19 cellular contexts compared by ENCODE assay signal in the genomic region with DNA sequence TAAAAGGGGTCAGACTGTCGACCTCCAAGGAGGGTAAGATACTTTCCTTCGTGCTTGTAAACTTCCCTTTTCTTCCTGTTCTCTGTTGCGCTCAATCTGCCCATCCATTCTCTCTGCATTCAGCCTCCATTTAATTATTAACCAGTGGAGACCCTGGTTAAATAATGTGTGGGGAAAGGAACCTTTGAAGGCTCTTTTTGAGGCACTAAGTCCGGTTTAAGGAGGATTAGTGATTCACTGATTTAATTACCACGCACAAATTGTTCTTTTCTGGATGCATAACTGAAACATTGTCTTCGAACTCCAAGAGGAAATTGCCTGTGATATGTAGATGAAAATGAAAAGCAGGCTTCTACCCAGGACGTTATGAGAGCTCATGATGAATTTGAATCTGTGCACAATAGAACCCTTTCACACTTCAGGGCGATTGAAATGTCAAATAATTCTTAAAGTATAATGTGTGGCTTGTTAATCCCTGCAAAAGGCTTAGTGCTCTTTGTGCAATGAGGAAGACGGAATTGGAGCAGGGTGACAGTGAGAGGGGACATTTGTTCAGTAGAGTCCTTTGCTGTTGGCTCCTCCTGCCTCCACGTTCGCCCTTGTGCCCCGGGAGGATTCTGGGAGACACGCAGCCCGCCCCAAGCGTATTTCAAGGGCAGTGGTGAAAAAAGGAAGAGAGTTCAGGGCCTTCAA.
DNase-seq lines count a peak whose midpoint lies in the region; ATAC-seq, FAIRE-seq and TF ChIP-seq lines count a peak whose summit lies in the region.
"Had no signal": no experiment of that assay in that cellular context is flagged by ENCODE, and none has a peak within 500 bp of the region (broad histone marks: within the 10 kb centered on the region; RNA-seq: fewer than 3 reads in every experiment).

No MANE protein-coding gene starts in this region.

- H3K9me3 ChIP-seq in WERI-Rb-1 (ENCODE audit: severe bottlenecking): peaks cover 11% of the 10 kb centered on the region
- H3K9me3 ChIP-seq: SJCRH30 had no signal

- H3K27ac ChIP-seq in WERI-Rb-1: peak overlapping the region; percentile 71
- H3K27ac ChIP-seq: SJCRH30 had no signal

- peak; percentile 100 for FAIRE-seq in D721Med (lab: Jason Lieb, UNC)

- H3K27me3 Mint-ChIP-seq in nephron (ENCODE audit: low read depth): no peaks in the 10 kb centered on the region

- no peak overlapping the region for H3K4me3 Mint-ChIP-seq in nephron
- H3K4me3 Mint-ChIP-seq: B cell; CD4-positive, alpha-beta memory T cell had no signal

- TF ChIP-seq CTCF in D721Med (IDR thresholded peaks at IDR 0.05; ENCODE audit: insufficient read depth, missing control alignments): no peak
- TF ChIP-seq CTCF in WERI-Rb-1 (IDR thresholded peaks at IDR 0.05; ENCODE audit: low read depth, low read length): no peak
- no peak for TF ChIP-seq CTCF in nephron (IDR thresholded peaks at IDR 0.05; ENCODE audit: unreplicated experiment in 3 of 3)
- TF ChIP-seq CTCF in retinal pigment epithelial cell (conservative IDR thresholded peaks at IDR 0.05; ENCODE audit: low read depth, low read length): no peak
- TF ChIP-seq CTCF in foreskin fibroblast (IDR thresholded peaks at IDR 0.05; ENCODE audit: low read depth, low read length): no peak

- H3K4me1 Mint-ChIP-seq in nephron: no peaks in the 10 kb centered on the region
- H3K4me1 Mint-ChIP-seq: B cell had no signal

- ATAC-seq in GM18907 (IDR thresholded peaks at IDR 0.05; ENCODE audit: unreplicated experiment): no peak

- peak overlapping the region; percentile 13 to 82 (median 37) for H3K27ac Mint-ChIP-seq in nephron
- H3K27ac Mint-ChIP-seq: B cell; CD4-positive, alpha-beta memory T cell had no signal

- H3K36me3 ChIP-seq in WERI-Rb-1: no peaks in the 10 kb centered on the region
- H3K36me3 ChIP-seq: SJCRH30 had no signal

- H3K4me3 ChIP-seq in WERI-Rb-1 (ENCODE audit: low read depth, low read length) (peak overlapping the region; percentile 9), retinal pigment epithelial cell (ENCODE audit: low read length) (no peak overlapping the region), foreskin fibroblast (ENCODE audit: low read depth in 1 of 2, low read length in 2 of 2) (no peak overlapping the region)
- H3K4me3 ChIP-seq: SJCRH30 had no signal

- no peaks in the 10 kb centered on the region for H3K36me3 Mint-ChIP-seq in nephron (ENCODE audit: low read depth)

- H3K9me3 Mint-ChIP-seq in nephron: peaks cover 13% of the 10 kb centered on the region

- no peaks in the 10 kb centered on the region for H3K27me3 ChIP-seq in WERI-Rb-1 (ENCODE audit: insufficient read depth, low read depth, severe bottlenecking)
- H3K27me3 ChIP-seq: SJCRH30 had no signal

- DNase-seq in D721Med (ENCODE audit: insufficient read length, low spot score) (peak; percentile 95), WERI-Rb-1 (peak; percentile 78), retinal pigment epithelial cell (ENCODE audit: low read depth) (peak; percentile 32), foreskin fibroblast (no peak)
- DNase-seq in activated effector memory CD4-positive, alpha-beta T cell treated with anti-CD3 and anti-CD28 coated beads, Interleukin-2, amount 50 U/mL, for 16 hours: no peak
- DNase-seq: ACHN; CD4-positive, alpha-beta memory T cell; DMS 273 treated with DMSO at 0.1 percent for 48 hours; HCEC 1CT; IMR-90; NCI-H1417; NCI-H2081; NCI-H2227 treated with DMSO at 0.1 percent for 48 hours; NCI-H524 treated with DMSO at 0.1 percent for 48 hours; RPMI8226; SJCRH30 had no signal

Comparison
In these comparisons a context has a peak if more than half of its experiments do, and no peak if none do; other contexts are left out.
1. DNase-seq: peak in D721Med (single experiment), WERI-Rb-1 (single experiment) and retinal pigment epithelial cell (single experiment); none in activated effector memory CD4-positive, alpha-beta T cell treated with anti-CD3 and anti-CD28 coated beads, Interleukin-2, amount 50 U/mL, for 16 hours (single experiment) and foreskin fibroblast (0 of 2).